In genomic region chr3:48194446-48195071, GRCh38 we compare ENCODE assay signal across 8 cellular contexts. TPM values are rescaled to one million over a fixed set of nuclear protein-coding genes. Genes with fewer than 3 reads are reported as not detected.
DNase-seq lines count a peak whose midpoint lies in the region; ATAC-seq and TF ChIP-seq lines count a peak whose summit lies in the region.

No MANE protein-coding gene starts in this region.

- H3K9me3 ChIP-seq in gastroesophageal sphincter, result no peaks in the 10 kb centered on the region

- WGBS in gastroesophageal sphincter (ENCODE audit: low coverage in 1 of 2), 2 donors, result 8 to 12% methylated on average over 3 to 4 of the region's 9 CpGs

- TF ChIP-seq EP300 in gastroesophageal sphincter (IDR thresholded peaks at IDR 0.05), result no peak

- H3K27me3 ChIP-seq in gastroesophageal sphincter, result no peaks in the 10 kb centered on the region

- H3K27me3 Mint-ChIP-seq in WTC11 (ENCODE audit: low read depth), result no peaks in the 10 kb centered on the region; the same call in 1 of the 2 replicates

- no peak overlapping the region for H3K4me3 ChIP-seq in AG04449 (ENCODE audit: low read depth, low read length)
- no peak overlapping the region for H3K4me3 ChIP-seq in gastroesophageal sphincter

- CTCF ChIA-PET in AG04449 (lab: Yijun Ruan, JAX), result interaction anchor here (0.6 to 7.1 kb wide), 30 partner anchors 11 to 1060 kb away, joined by 3 to 139 read pairs (median 5); partner anchors contain the start of genes CAMP, CCDC51, TMA7 and ZNF589
- CTCF ChIA-PET in GM10248 (lab: Yijun Ruan, JAX), result interaction anchor here (0.6 to 3.1 kb wide), 36 partner anchors 11 to 369 kb away, joined by 3 to 52 read pairs (median 4); partner anchors contain the start of genes CCDC51, TMA7 and ZNF589
- CTCF ChIA-PET in WTC11 (lab: Charles Lee), result interaction anchor here (0.6 to 6.8 kb wide), 52 partner anchors 8 to 1312 kb away, joined by 3 to 149 read pairs (median 5); partner anchors contain the start of genes CCDC51, FBXW12, PLXNB1 and SLC26A6

- no peaks in the 10 kb centered on the region for H3K36me3 Mint-ChIP-seq in WTC11

- TF ChIP-seq CTCF in AG04449 (IDR thresholded peaks at IDR 0.05; ENCODE audit: insufficient read depth, low read length, missing control alignments) (peak; percentile 79), GM10248 (IDR thresholded peaks at IDR 0.05; ENCODE audit: control extremely low read depth, extremely low read depth, low read depth, missing control alignments) (peak; percentile 78), WTC11 (IDR thresholded peaks at IDR 0.05) (peak; percentile 76), gastroesophageal sphincter (IDR thresholded peaks at IDR 0.05) (peak in 3 of 4 experiments; percentile 56 to 68 (median 56)), omental fat pad (IDR thresholded peaks at IDR 0.05) (no peak)

- H3K9me3 Mint-ChIP-seq in WTC11, result no peaks in the 10 kb centered on the region

- H3K36me3 ChIP-seq in gastroesophageal sphincter, result no peaks in the 10 kb centered on the region

- no peak overlapping the region for H3K27ac ChIP-seq in gastroesophageal sphincter

- peak; percentile 67 for ATAC-seq in WTC11
- ATAC-seq in gastroesophageal sphincter, result peak; percentile 53
- ATAC-seq in omental fat pad (ENCODE audit: low FRiP score), result no peak
- ATAC-seq in HG03095 (IDR thresholded peaks at IDR 0.05; ENCODE audit: unreplicated experiment), result no peak
- no peak for ATAC-seq in HG03571 (IDR thresholded peaks at IDR 0.05; ENCODE audit: unreplicated experiment)

- no peak overlapping the region for H3K4me3 Mint-ChIP-seq in WTC11

- H3K4me1 Mint-ChIP-seq in WTC11, result peaks cover 34% of the 10 kb centered on the region

- no peaks in the 10 kb centered on the region for H3K4me1 ChIP-seq in gastroesophageal sphincter

- H3K27ac Mint-ChIP-seq in WTC11, result no peak overlapping the region

- POLR2A ChIA-PET in AG04449 (lab: Yijun Ruan, JAX), result interaction anchor here (0.7 kb wide), 1 partner anchor 360 kb away, joined by 3 read pairs; no protein-coding TSS in a partner anchor
- POLR2A ChIA-PET in GM10248 (lab: Yijun Ruan, JAX), result interaction anchor here (0.6 kb wide), 1 partner anchor 481 kb away, joined by 6 read pairs; no protein-coding TSS in a partner anchor
- POLR2A ChIA-PET in WTC11 (lab: Charles Lee), result interaction anchor here (0.9 to 1.0 kb wide), 3 partner anchors 46 to 206 kb away, joined by 3 read pairs; no protein-coding TSS in a partner anchor

- DNase-seq in AG04449 (ENCODE audit: low read depth, low spot score) (no peak), GM10248 (ENCODE audit: extremely low spot score) (peak; percentile 70), NCI-H2029 (lab: John Stamatoyannopoulos, UW) (peak; percentile 63), WTC11 (ENCODE audit: low spot score) (peak; percentile 86), omental fat pad (ENCODE audit: low spot score) (peak; percentile 63)

- no peak for TF ChIP-seq POLR2A in gastroesophageal sphincter (IDR thresholded peaks at IDR 0.05)

TF ChIP-seq in WTC11, 78 proteins besides CTCF, POLR2A, EP300 and RAD21:
- TF ChIP-seq JAZF1 (CRISPR knock-in tag; IDR thresholded peaks at IDR 0.05), result no peak
- TF ChIP-seq, protein P1, sequence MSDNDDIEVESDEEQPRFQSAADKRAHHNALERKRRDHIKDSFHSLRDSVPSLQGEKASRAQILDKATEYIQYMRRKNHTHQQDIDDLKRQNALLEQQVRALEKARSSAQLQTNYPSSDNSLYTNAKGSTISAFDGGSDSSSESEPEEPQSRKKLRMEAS (CRISPR knock-in tag; IDR thresholded peaks at IDR 0.05), result no peak
- TF ChIP-seq IRF1 (CRISPR knock-in tag; IDR thresholded peaks at IDR 0.05), result no peak
- TF ChIP-seq ZNF138 (CRISPR knock-in tag; conservative IDR thresholded peaks at IDR 0.05), result no peak
- no peak for TF ChIP-seq PRRX2 (CRISPR knock-in tag; IDR thresholded peaks at IDR 0.05)
- no peak for TF ChIP-seq SMAD4 (CRISPR knock-in tag; IDR thresholded peaks at IDR 0.05)
- TF ChIP-seq FOXJ3 (CRISPR knock-in tag; IDR thresholded peaks at IDR 0.05; ENCODE audit: borderline replicate concordance), result no peak
- no peak for TF ChIP-seq ATF1 (CRISPR knock-in tag; IDR thresholded peaks at IDR 0.05)
- no peak for TF ChIP-seq NR1H2 (CRISPR knock-in tag; IDR thresholded peaks at IDR 0.05)
- no peak for TF ChIP-seq FOXK1 (CRISPR knock-in tag; IDR thresholded peaks at IDR 0.05)
- no peak for TF ChIP-seq CBFB (CRISPR knock-in tag; IDR thresholded peaks at IDR 0.05; ENCODE audit: low read depth)
- no peak for TF ChIP-seq RELA (CRISPR knock-in tag; IDR thresholded peaks at IDR 0.05; ENCODE audit: borderline replicate concordance)
- no peak for TF ChIP-seq ZNF121 (CRISPR knock-in tag; IDR thresholded peaks at IDR 0.05)
- TF ChIP-seq ZNF263 (CRISPR knock-in tag; IDR thresholded peaks at IDR 0.05; ENCODE audit: low read depth), result no peak
- no peak for TF ChIP-seq AR (CRISPR knock-in tag; IDR thresholded peaks at IDR 0.05)
- TF ChIP-seq, protein P2, sequence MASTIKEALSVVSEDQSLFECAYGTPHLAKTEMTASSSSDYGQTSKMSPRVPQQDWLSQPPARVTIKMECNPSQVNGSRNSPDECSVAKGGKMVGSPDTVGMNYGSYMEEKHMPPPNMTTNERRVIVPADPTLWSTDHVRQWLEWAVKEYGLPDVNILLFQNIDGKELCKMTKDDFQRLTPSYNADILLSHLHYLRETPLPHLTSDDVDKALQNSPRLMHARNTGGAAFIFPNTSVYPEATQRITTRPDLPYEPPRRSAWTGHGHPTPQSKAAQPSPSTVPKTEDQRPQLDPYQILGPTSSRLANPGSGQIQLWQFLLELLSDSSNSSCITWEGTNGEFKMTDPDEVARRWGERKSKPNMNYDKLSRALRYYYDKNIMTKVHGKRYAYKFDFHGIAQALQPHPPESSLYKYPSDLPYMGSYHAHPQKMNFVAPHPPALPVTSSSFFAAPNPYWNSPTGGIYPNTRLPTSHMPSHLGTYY (CRISPR knock-in tag; IDR thresholded peaks at IDR 0.05), result no peak
- no peak for TF ChIP-seq GTF2I (CRISPR knock-in tag; conservative IDR thresholded peaks at IDR 0.05)
- TF ChIP-seq, protein P3, sequence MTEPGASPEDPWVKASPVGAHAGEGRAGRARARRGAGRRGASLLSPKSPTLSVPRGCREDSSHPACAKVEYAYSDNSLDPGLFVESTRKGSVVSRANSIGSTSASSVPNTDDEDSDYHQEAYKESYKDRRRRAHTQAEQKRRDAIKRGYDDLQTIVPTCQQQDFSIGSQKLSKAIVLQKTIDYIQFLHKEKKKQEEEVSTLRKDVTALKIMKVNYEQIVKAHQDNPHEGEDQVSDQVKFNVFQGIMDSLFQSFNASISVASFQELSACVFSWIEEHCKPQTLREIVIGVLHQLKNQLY (CRISPR knock-in tag; IDR thresholded peaks at IDR 0.05), result no peak
- TF ChIP-seq ZNF416 (CRISPR knock-in tag; IDR thresholded peaks at IDR 0.05), result no peak

RNA-seq across cellular contexts. Expression of gene CDC25A, which starts 6.3 kb away (rescaled TPM):
- total RNA-seq in WTC11 (2021) (52.4 to 57.6 TPM (median 54.7 TPM) in 3 replicates), gastroesophageal sphincter (1 to 10 TPM in 1 of 4 donors, under 1 TPM in 1, not detected in 2; 0.40 to 1.7 TPM), omental fat pad (1 to 10 TPM in 2 of 4 donors, under 1 TPM in 2; 0.19 to 2.9 (median 1.5) TPM)

RNA-seq across cellular contexts. Expression of gene CAMP, which starts 28.7 kb away (rescaled TPM):
- total RNA-seq in WTC11 (2021) (not detected in 3 replicates), gastroesophageal sphincter (not detected), omental fat pad (1 to 10 TPM in 1 of 4 donors, not detected in 3; 8.7 TPM)

RNA-seq across cellular contexts. Expression of gene ZNF589, which starts 46.3 kb away (rescaled TPM):
- total RNA-seq in WTC11 (2021), result 96.1 to 104 TPM (median 102 TPM) in 3 replicates
- total RNA-seq in gastroesophageal sphincter, result 10 to 100 TPM in 1 of 4 donors, 1 to 10 TPM in 3; 5.8 to 16.2 (median 8.0) TPM
- total RNA-seq in omental fat pad, result 10 to 100 TPM in 1 of 4 donors, 1 to 10 TPM in 3; 5.0 to 18.6 (median 7.7) TPM

Comparison
In these comparisons a context has a peak if more than half of its experiments do, and no peak if none do; other contexts are left out.
1. CTCF ChIP-seq: peak in AG04449 (single experiment), GM10248 (single experiment), WTC11 (single experiment) and gastroesophageal sphincter (3 of 4); none in omental fat pad (0 of 3).
2. ATAC-seq: peak in WTC11 (single experiment) and gastroesophageal sphincter (single experiment); none in omental fat pad (single experiment), HG03095 (single experiment) and HG03571 (single experiment).
3. RNA of gene CDC25A, which starts 6.3 kb away (total RNA-seq): 52.4 to 57.6 TPM in WTC11; 0.19 to 2.9 TPM in omental fat pad and 0.40 to 1.7 TPM in gastroesophageal sphincter; every median in the first group is over 10 times any median in the second.